In genomic region chr2:8039732-8040131, GRCh38 we compare ENCODE assay signal across 13 cellular contexts.
"Had no signal": no experiment of that assay in that cellular context is flagged by ENCODE, and none has a peak within 500 bp of the region (broad histone marks: within the 10 kb centered on the region; RNA-seq: fewer than 3 reads in every experiment).

No MANE protein-coding gene starts in this region.

- ATAC-seq: esophagus mucosa; heart left ventricle; left lobe of liver; naive thymus-derived CD8-positive, alpha-beta T cell; right cardiac atrium had no signal

- DNase-seq: effector memory CD4-positive, alpha-beta T cell; heart left ventricle; hypothalamus; islet precursor cell; mammary epithelial cell; naive thymus-derived CD8-positive, alpha-beta T cell; ovary; right cardiac atrium; stimulated activated CD4-positive, alpha-beta T cell treated with anti-CD3 and anti-CD28 coated beads, Interleukin-2, amount 100 ng/mL, for 48 hours; stimulated activated naive CD4-positive, alpha-beta T cell treated with Interleukin-2 at 50 U/mL for 16 hours; trophoblast cell had no signal
